In genomic region chr6:75611702-75612375, GRCh38 we compare ENCODE assay signal across 7 cellular contexts. TPM values are rescaled to one million over a fixed set of nuclear protein-coding genes. Genes with fewer than 3 reads are reported as not detected.
DNase-seq lines count a peak whose midpoint lies in the region; ATAC-seq and TF ChIP-seq lines count a peak whose summit lies in the region.

No MANE protein-coding gene starts in this region.

- no peak overlapping the region for H3K4me3 ChIP-seq in coronary artery

- H3K27me3 Mint-ChIP-seq in stimulated activated memory B cell treated with anti-CD40 and anti-IgM and Interleukin-4, amounts not matched to agents 10 μg/mL and 1 μg/mL and 100 μg/mL, for 72 hours, result no peaks in the 10 kb centered on the region

- H3K9me3 Mint-ChIP-seq in stimulated activated memory B cell treated with anti-CD40 and anti-IgM and Interleukin-4, amounts not matched to agents 10 μg/mL and 1 μg/mL and 100 μg/mL, for 72 hours, result no peaks in the 10 kb centered on the region

- H3K27ac Mint-ChIP-seq in stimulated activated memory B cell treated with anti-CD40 and anti-IgM and Interleukin-4, amounts not matched to agents 10 μg/mL and 1 μg/mL and 100 μg/mL, for 72 hours, result peak overlapping the region; percentile 81

- peak overlapping the region; percentile 59 for H3K4me3 Mint-ChIP-seq in stimulated activated memory B cell treated with anti-CD40 and anti-IgM and Interleukin-4, amounts not matched to agents 10 μg/mL and 1 μg/mL and 100 μg/mL, for 72 hours

- H3K27ac ChIP-seq in coronary artery, result peak overlapping the region; percentile 20 to 54

- DNase-seq in MV-4-11 (lab: John Stamatoyannopoulos, UW), result peak; percentile 59
- DNase-seq in coronary artery (ENCODE audit: low spot score), result no peak
- DNase-seq in dermis blood vessel endothelial cell, result no peak

- no peaks in the 10 kb centered on the region for H3K36me3 Mint-ChIP-seq in stimulated activated memory B cell treated with anti-CD40 and anti-IgM and Interleukin-4, amounts not matched to agents 10 μg/mL and 1 μg/mL and 100 μg/mL, for 72 hours

- peaks cover 76% of the 10 kb centered on the region for H3K4me1 Mint-ChIP-seq in stimulated activated memory B cell treated with anti-CD40 and anti-IgM and Interleukin-4, amounts not matched to agents 10 μg/mL and 1 μg/mL and 100 μg/mL, for 72 hours

- no peak for TF ChIP-seq CTCF in coronary artery (IDR thresholded peaks at IDR 0.05)

- peak; percentile 49 for ATAC-seq in GM21529 (IDR thresholded peaks at IDR 0.05; ENCODE audit: unreplicated experiment)
- ATAC-seq in stimulated activated memory B cell treated with anti-CD40 and anti-IgM and Interleukin-4, amounts not matched to agents 10 μg/mL and 1 μg/mL and 100 μg/mL, for 72 hours, result peak; percentile 87
- no peak for ATAC-seq in HG03521 (IDR thresholded peaks at IDR 0.05; ENCODE audit: unreplicated experiment)
- no peak for ATAC-seq in esophagus mucosa

RNA-seq across cellular contexts. Expression of gene SENP6, which starts 10.2 kb away (rescaled TPM):
- total RNA-seq in dermis blood vessel endothelial cell, result 76.6 and 80.3 TPM in 2 replicates
- total RNA-seq in esophagus mucosa, result 47.0 TPM

Comparison
In these comparisons a context has a peak if more than half of its experiments do, and no peak if none do; other contexts are left out.
1. ATAC-seq: peak in GM21529 (single experiment) and stimulated activated memory B cell treated with anti-CD40 and anti-IgM and Interleukin-4, amounts not matched to agents 10 μg/mL and 1 μg/mL and 100 μg/mL, for 72 hours (single experiment); none in HG03521 (single experiment) and esophagus mucosa (single experiment).